ENCODE assay signal across 15 cellular contexts in genomic region chr15:75835990-75836952, GRCh38. TPM values are rescaled to one million over a fixed set of nuclear protein-coding genes. Genes with fewer than 3 reads are reported as not detected.
A peak's percentile ranks its signal among the peaks of the same experiment; 100 is the strongest.
DNase-seq lines count a peak whose midpoint lies in the region; ATAC-seq, FAIRE-seq and TF ChIP-seq lines count a peak whose summit lies in the region.
"Had no signal": no experiment of that assay in that cellular context is flagged by ENCODE, and none has a peak within 500 bp of the region (broad histone marks: within the 10 kb centered on the region; RNA-seq: fewer than 3 reads in every experiment).

No MANE protein-coding gene starts in this region.

- SMC1A ChIA-PET in GM12878 (lab: Charles Lee; ENCODE audit: uncharacterized antibody, unreplicated experiment): interaction anchor here (0.6 to 1.5 kb wide), 2 partner anchors 85 to 1411 kb away, joined by 3 read pairs; no protein-coding TSS in a partner anchor

- H3K4me1 Mint-ChIP-seq in neural progenitor cell: peaks cover 24% of the 10 kb centered on the region

- FAIRE-seq in GM12878 (lab: Jason Lieb, UNC): no peak
- FAIRE-seq: frontal cortex, islet of Langerhans had no signal

- H3K79me2 ChIP-seq in ACC112 (ENCODE audit: control insufficient read depth, insufficient read depth, low read length, unreplicated experiment) (no peaks in the 10 kb centered on the region), GM12878 (ENCODE audit: control insufficient read depth, insufficient read depth, low read length) (no peaks in the 10 kb centered on the region), neural progenitor cell (ENCODE audit: low read depth) (no peaks in the 10 kb centered on the region)

- H3K36me3 Mint-ChIP-seq in neural progenitor cell: no peaks in the 10 kb centered on the region
- H3K36me3 Mint-ChIP-seq: brain; naive thymus-derived CD4-positive, alpha-beta T cell had no signal

- CTCF ChIA-PET in GM12878 (lab: Yijun Ruan, JAX): interaction anchor here (1.0 to 1.5 kb wide), 3 partner anchors 11 to 86 kb away, joined by 3 to 7 read pairs (median 3); no protein-coding TSS in a partner anchor

- TF ChIP-seq CTCF in GM12878 (IDR thresholded peaks at IDR 0.05 in 2 of 3, conservative IDR thresholded peaks at IDR 0.05 in 1 of 3; ENCODE audit: control insufficient read depth in 2 of 3, extremely low read depth in 1 of 3, insufficient read depth in 1 of 3, low read depth in 3 of 3, low read length in 3 of 3): no peak
- TF ChIP-seq CTCF in neural progenitor cell (IDR thresholded peaks at IDR 0.05): no peak
- no peak for TF ChIP-seq CTCF in dorsolateral prefrontal cortex (IDR thresholded peaks at IDR 0.05 in 54 of 56, conservative IDR thresholded peaks at IDR 0.05 in 2 of 56; ENCODE audit: low read depth in 1 of 56, partially characterized antibody in 56 of 56)

- H3K27me3 Mint-ChIP-seq in neural progenitor cell (ENCODE audit: insufficient read depth, low read depth): no peaks in the 10 kb centered on the region

- no peak overlapping the region for H3K4me3 ChIP-seq in ACC112 (ENCODE audit: low read depth, low read length)
- no peak overlapping the region for H3K4me3 ChIP-seq in GM12878
- no peak overlapping the region for H3K4me3 ChIP-seq in neural progenitor cell
- H3K4me3 ChIP-seq in dorsolateral prefrontal cortex: no peak overlapping the region
- H3K4me3 ChIP-seq: vagina had no signal

- no peak overlapping the region for H3K27ac Mint-ChIP-seq in neural progenitor cell
- H3K27ac Mint-ChIP-seq: brain; naive thymus-derived CD4-positive, alpha-beta T cell had no signal

- 37% methylated on average over 2 of the region's 2 CpGs for WGBS in GM12878 (ENCODE audit: insufficient coverage, insufficient replicate concordance, low lambda C conversion rate, missing lambda C conversion rate)

- TF ChIP-seq RAD21 in GM12878 (IDR thresholded peaks at IDR 0.05; ENCODE audit: insufficient read depth, low read depth, low read length): no peak

- in situ Hi-C loops in GM12878 (cut with MboI): no loop called here

- TF ChIP-seq EP300 in GM12878 (IDR thresholded peaks at IDR 0.05; ENCODE audit: borderline replicate concordance in 1 of 2, control insufficient read depth in 1 of 2, low read depth in 2 of 2, low read length in 2 of 2): no peak

- H3K27ac ChIP-seq in ACC112 (ENCODE audit: low read depth, low read length) (peak overlapping the region; percentile 57), GM12878 (ENCODE audit: control insufficient read depth, insufficient read depth) (0 out of 2 replicates have a peak overlapping the region, but pooled peaks have one; percentile 15), neural progenitor cell (no peak overlapping the region), dorsolateral prefrontal cortex (no peak overlapping the region)
- H3K27ac ChIP-seq: vagina had no signal

- H3K9ac ChIP-seq in GM12878 (ENCODE audit: control insufficient read depth, insufficient read depth, low read length) (no peak overlapping the region), neural progenitor cell (no peak overlapping the region)

- TF ChIP-seq POLR2A in GM12878 (IDR thresholded peaks at IDR 0.05; ENCODE audit: low read depth, low read length): no peak

- BruUV-seq in GM12878 (replicated peaks; lab: Mats Ljungman, UMichigan): no TSS peak

- H3F3A ChIP-seq in neural progenitor cell (ENCODE audit: low read depth): peaks cover 23% of the 10 kb centered on the region

- RAD21 ChIA-PET in GM12878 (lab: Charles Lee; ENCODE audit: unreplicated experiment): interaction anchor here (1.4 to 1.6 kb wide), 3 partner anchors 11 to 26 kb away, joined by 4 to 5 read pairs (median 4); no protein-coding TSS in a partner anchor

- POLR2A ChIA-PET in GM12878 (lab: Charles Lee): interaction anchor here (0.9 kb wide), 1 partner anchor 11 kb away, joined by 3 read pairs; no protein-coding TSS in a partner anchor

- no peaks in the 10 kb centered on the region for H4K20me1 ChIP-seq in GM12878 (ENCODE audit: control insufficient read depth, insufficient read depth)
- H4K20me1 ChIP-seq in neural progenitor cell (ENCODE audit: low read depth): peaks cover under 1% of the 10 kb centered on the region

- H3K4me3 Mint-ChIP-seq in neural progenitor cell: no peak overlapping the region
- H3K4me3 Mint-ChIP-seq: brain; naive thymus-derived CD4-positive, alpha-beta T cell had no signal

- H3K9me3 ChIP-seq in GM12878 (replicated peaks; ENCODE audit: control insufficient read depth, insufficient read depth, low read length) (no peaks in the 10 kb centered on the region), neural progenitor cell (ENCODE audit: low read depth) (no peaks in the 10 kb centered on the region)
- H3K9me3 ChIP-seq: vagina had no signal

- H3K27me3 ChIP-seq in ACC112 (ENCODE audit: insufficient read depth, low read length) (no peaks in the 10 kb centered on the region), GM12878 (replicated peaks in 1 of 2; ENCODE audit: control insufficient read depth in 2 of 2, insufficient read depth in 2 of 2, low read length in 1 of 2) (no peaks in the 10 kb centered on the region), neural progenitor cell (peaks cover 4% of the 10 kb centered on the region), dorsolateral prefrontal cortex (peaks cover 0 to 4% (median 0%) of the 10 kb centered on the region in 45 donors)
- H3K27me3 ChIP-seq: vagina had no signal

- H3K4me2 ChIP-seq in GM12878 (ENCODE audit: control insufficient read depth, insufficient read depth): no peak overlapping the region
- H3K4me2 ChIP-seq in neural progenitor cell: no peak overlapping the region

- H3K9me3 Mint-ChIP-seq in neural progenitor cell: no peaks in the 10 kb centered on the region
- H3K9me3 Mint-ChIP-seq: brain; naive thymus-derived CD4-positive, alpha-beta T cell had no signal

- peaks cover 14% of the 10 kb centered on the region for H3K4me1 ChIP-seq in ACC112 (ENCODE audit: control insufficient read depth, insufficient read depth, low read length, unreplicated experiment)
- H3K4me1 ChIP-seq in GM12878 (ENCODE audit: control insufficient read depth, insufficient read depth, low read length): peaks cover 7% of the 10 kb centered on the region
- H3K4me1 ChIP-seq in neural progenitor cell: peaks cover 27% of the 10 kb centered on the region

- intact Hi-C loops in GM12878 (cut with micrococcal nuclease; ENCODE audit: unreplicated experiment): no loop called here
- intact Hi-C loops in dorsolateral prefrontal cortex (cut with DNase I): no loop called here

- no peaks in the 10 kb centered on the region for H3K36me3 ChIP-seq in ACC112 (ENCODE audit: insufficient read depth, low read length)
- no peaks in the 10 kb centered on the region for H3K36me3 ChIP-seq in GM12878 (ENCODE audit: control insufficient read depth in 2 of 2, insufficient read depth in 2 of 2, low read length in 1 of 2)
- H3K36me3 ChIP-seq in neural progenitor cell: no peaks in the 10 kb centered on the region
- H3K36me3 ChIP-seq: vagina had no signal

- peak; percentile 90 for DNase-seq in NOMO-1 treated with DMSO at 0.1 percent for 48 hours (lab: John Stamatoyannopoulos, UW; ENCODE audit: unreplicated experiment)
- DNase-seq in GM12878 (ENCODE audit: low read depth, low spot score): no peak
- DNase-seq in neural progenitor cell (ENCODE audit: low spot score): no peak
- no peak for DNase-seq in dorsolateral prefrontal cortex
- DNase-seq in hippocampal formation (lab: John Stamatoyannopoulos, UW): no peak
- no peak for DNase-seq in AG08395 (ENCODE audit: low spot score)
- DNase-seq: activated gamma-delta T cell, DMS 273 treated with DMSO at 0.1 percent for 48 hours had no signal

- ATAC-seq in GM21515 (IDR thresholded peaks at IDR 0.05; ENCODE audit: unreplicated experiment): peak; percentile 10
- ATAC-seq in GM12878: peak; percentile 47

- H2AFZ ChIP-seq in ACC112 (ENCODE audit: low read length, unreplicated experiment) (no peak overlapping the region), GM12878 (ENCODE audit: control insufficient read depth, low read depth, low read length) (no peak overlapping the region; the same call in 1 of the 2 replicates), neural progenitor cell (replicated peaks) (no peak overlapping the region)

TF ChIP-seq in GM12878, 131 proteins besides CTCF, POLR2A, EP300 and RAD21 (continues in another document):
- TF ChIP-seq YY1 (IDR thresholded peaks at IDR 0.05; ENCODE audit: low read depth, low read length): no peak
- TF ChIP-seq CBFB (IDR thresholded peaks at IDR 0.05; ENCODE audit: low read depth): no peak
- TF ChIP-seq BRCA1 (IDR thresholded peaks at IDR 0.05; ENCODE audit: low read depth, low read length): no peak
- TF ChIP-seq RFX5 (IDR thresholded peaks at IDR 0.05; ENCODE audit: low read depth, low read length): no peak

RNA-seq across cellular contexts. Expression of gene UBE2Q2, which starts 7.0 kb away (rescaled TPM):
- total RNA-seq in GM12878 (2013; cell fraction: nucleolus; rRNA removed): 23.1 and 32.2 TPM in 2 replicates
- 19.8 and 21.8 TPM in 2 replicates for total RNA-seq in GM12878 (2014; rRNA removed)
- total RNA-seq in GM12878 (2014; rRNA removed; fragmentation: Illumina TruSeq; extraction: Trizol): 28.9 and 31.9 TPM in 2 replicates
- total RNA-seq in GM12878 (2021): 22.0 and 22.7 TPM in 2 replicates
- polyA plus RNA-seq in GM12878 (2011; ENCODE audit: low read depth): 9.2 TPM
- polyA plus RNA-seq in GM12878 (2011; rRNA removed): 23.2 and 30.6 TPM in 2 replicates
- 8.3 and 9.4 TPM in 2 replicates for polyA plus RNA-seq in GM12878 (2011; cell fraction: cytosol; rRNA removed)
- 17.1 and 21.5 TPM in 2 replicates for polyA plus RNA-seq in GM12878 (2011; cell fraction: nucleus; rRNA removed)
- 15.1 and 15.4 TPM in 2 replicates for polyA plus RNA-seq in GM12878 (2012)
- 24.8 and 33.0 TPM in 2 replicates for polyA plus RNA-seq in GM12878 (2014; fragmentation: Illumina TruSeq; extraction: Trizol)
- polyA plus RNA-seq in GM12878 (2014; fragmentation: Nextera tagmentation; extraction: Ambion mirVana): 10 to 100 TPM; 11.1 to 13.0 TPM
- polyA plus RNA-seq in GM12878 (2014; rRNA removed): 14.3 and 18.4 TPM in 2 replicates
- 10 to 100 TPM; 21.1 to 28.8 TPM for polyA plus RNA-seq in GM12878 (2016; fragmentation: Nextera tagmentation; extraction: Ambion mirVana)
- polyA minus RNA-seq in GM12878 (2011; rRNA and poly(A)+ RNA removed): 10.6 and 12.8 TPM in 2 replicates
- polyA minus RNA-seq in GM12878 (2011; cell fraction: cytosol; rRNA and poly(A)+ RNA removed): 7.3 and 12.6 TPM in 2 replicates
- 15.8 and 27.4 TPM in 2 replicates for polyA minus RNA-seq in GM12878 (2011; cell fraction: nucleus; rRNA and poly(A)+ RNA removed)
- total RNA-seq in neural progenitor cell (ENCODE audit: low replicate concordance): 21.8 and 25.8 TPM in 2 replicates
- total RNA-seq in dorsolateral prefrontal cortex: 10 to 100 TPM; 18.3 to 37.6 (median 26.2) TPM

Comparison
In these comparisons a context has a peak if more than half of its experiments do, and no peak if none do; other contexts are left out.
1. H3K27ac ChIP-seq: peak in ACC112 (single experiment) and GM12878 (single experiment); none in neural progenitor cell (single experiment) and dorsolateral prefrontal cortex (0 of 59).